8 cellular contexts compared by ENCODE assay signal in genomic region chr12:63845726-63846125, GRCh38. TPM values are rescaled to one million over a fixed set of nuclear protein-coding genes. Genes with fewer than 3 reads are reported as not detected.
DNase-seq lines count a peak whose midpoint lies in the region; ATAC-seq and TF ChIP-seq lines count a peak whose summit lies in the region.

No MANE protein-coding gene starts in this region.

- H3K4me1 ChIP-seq in endodermal cell (ENCODE audit: control insufficient read depth, insufficient read depth, low read length) (peaks cover 7% of the 10 kb centered on the region), neuronal stem cell (ENCODE audit: control insufficient read depth in 2 of 2, insufficient read depth in 1 of 2, low read depth in 1 of 2, low read length in 2 of 2) (peaks cover 2 to 6% of the 10 kb centered on the region in 2 donors)

- no peak overlapping the region for H3K23ac ChIP-seq in neuronal stem cell (ENCODE audit: low read depth, low read length, poor library complexity)

- no TSS peak for BruUV-seq in Calu3 (replicated peaks; lab: Mats Ljungman, UMichigan)

- H2AK5ac ChIP-seq in neuronal stem cell (ENCODE audit: low read depth, low read length): no peak overlapping the region

- H3K27ac ChIP-seq in endodermal cell (ENCODE audit: low read depth, low read length) (no peak overlapping the region), neuronal stem cell (replicated peaks; ENCODE audit: low read length) (no peak overlapping the region)

- H2BK15ac ChIP-seq in neuronal stem cell (ENCODE audit: low read length): no peak overlapping the region

- H3K79me1 ChIP-seq in neuronal stem cell (ENCODE audit: low read depth, low read length): no peaks in the 10 kb centered on the region

- H2BK12ac ChIP-seq in neuronal stem cell (ENCODE audit: low read length): no peak overlapping the region

- H3K27me3 Mint-ChIP-seq in Calu3 (ENCODE audit: unreplicated experiment) (no peaks in the 10 kb centered on the region), endodermal cell (ENCODE audit: insufficient read depth) (peaks cover 3% of the 10 kb centered on the region)

- no peak overlapping the region for H3K14ac ChIP-seq in neuronal stem cell (ENCODE audit: low read length)

- H3K4me3 ChIP-seq in endodermal cell (ENCODE audit: low read length) (peak overlapping the region; percentile 93), neuronal stem cell (ENCODE audit: low read length in 2 of 2) (peak overlapping the region in 1 of 2 donors; percentile 77)

- no peak overlapping the region for H2BK120ac ChIP-seq in neuronal stem cell (ENCODE audit: low read depth, low read length)

- H2AFZ ChIP-seq in neuronal stem cell (ENCODE audit: low read length): peak overlapping the region; percentile 26

- no peak overlapping the region for H3K4ac ChIP-seq in neuronal stem cell (ENCODE audit: low read length)

- peaks cover 29% of the 10 kb centered on the region for H3K36me3 Mint-ChIP-seq in Calu3 (ENCODE audit: insufficient read depth, unreplicated experiment)
- no peaks in the 10 kb centered on the region for H3K36me3 Mint-ChIP-seq in endodermal cell (ENCODE audit: low read depth)

- H4K91ac ChIP-seq in neuronal stem cell (ENCODE audit: low read depth, low read length, poor library complexity): no peak overlapping the region

- H4K8ac ChIP-seq in neuronal stem cell (ENCODE audit: low read depth, low read length): no peak overlapping the region

- H3K27me3 ChIP-seq in endodermal cell (ENCODE audit: control insufficient read depth, insufficient read depth, low read length, poor library complexity, severe bottlenecking) (no peaks in the 10 kb centered on the region), neuronal stem cell (ENCODE audit: control insufficient read depth in 3 of 3, insufficient read depth in 3 of 3, low read depth in 1 of 3, low read length in 3 of 3) (no peaks in the 10 kb centered on the region)

- H3K9me3 Mint-ChIP-seq in Calu3 (ENCODE audit: low read depth, unreplicated experiment): no peaks in the 10 kb centered on the region
- H3K9me3 Mint-ChIP-seq in endodermal cell: no peaks in the 10 kb centered on the region

- H3K4me1 Mint-ChIP-seq in Calu3 (ENCODE audit: low read depth, unreplicated experiment) (peaks cover 33% of the 10 kb centered on the region), endodermal cell (peaks cover 31% of the 10 kb centered on the region)

- intact Hi-C loops in Calu3 (cut with micrococcal nuclease; ENCODE audit: unreplicated experiment): loop anchor here (1.0 to 5.0 kb wide), 5 partner anchors 73 to 336 kb away; no protein-coding TSS in a partner anchor

- no peak overlapping the region for H3K4me2 ChIP-seq in neuronal stem cell (ENCODE audit: insufficient read depth, low read length, poor library complexity, severe bottlenecking)

- ATAC-seq in HG03439 (IDR thresholded peaks at IDR 0.05; ENCODE audit: unreplicated experiment) (no peak), HG03139 (IDR thresholded peaks at IDR 0.05; ENCODE audit: unreplicated experiment) (no peak)

- H3K18ac ChIP-seq in neuronal stem cell (ENCODE audit: low read length): no peak overlapping the region

- peak overlapping the region; percentile 93 for H3K27ac Mint-ChIP-seq in Calu3 (ENCODE audit: unreplicated experiment)
- no peak overlapping the region for H3K27ac Mint-ChIP-seq in endodermal cell

- no peak for TF ChIP-seq CTCF in Calu3 (IDR thresholded peaks at IDR 0.05; ENCODE audit: unreplicated experiment)
- no peak for TF ChIP-seq CTCF in endodermal cell (conservative IDR thresholded peaks at IDR 0.05)

- no peaks in the 10 kb centered on the region for H3K9me3 ChIP-seq in endodermal cell (ENCODE audit: control insufficient read depth, low read length)
- no peaks in the 10 kb centered on the region for H3K9me3 ChIP-seq in neuronal stem cell (replicated peaks in 1 of 2; ENCODE audit: control insufficient read depth in 2 of 2, insufficient read depth in 1 of 2, low read depth in 1 of 2, low read length in 2 of 2)

- H3K36me3 ChIP-seq in endodermal cell (ENCODE audit: control insufficient read depth, insufficient read depth, low read length): no peaks in the 10 kb centered on the region
- H3K36me3 ChIP-seq in neuronal stem cell (replicated peaks in 1 of 2; ENCODE audit: control insufficient read depth in 2 of 2, insufficient read depth in 2 of 2, low read length in 2 of 2): no peaks in the 10 kb centered on the region

- 54% methylated on average over 2 of the region's 2 CpGs; no CpG with 5 or more reads in 1 of the 2 experiments for WGBS in endodermal cell (ENCODE audit: insufficient coverage in 1 of 2, insufficient read length in 1 of 2), 2 experiments
- no CpG with 5 or more reads among the region's 2 CpGs for WGBS in neuronal stem cell (ENCODE audit: extremely low coverage in 2 of 2, insufficient read length in 2 of 2, insufficient replicate concordance in 1 of 2), 2 donors

- peak overlapping the region; percentile 97 for H3K4me3 Mint-ChIP-seq in Calu3 (ENCODE audit: low read depth, unreplicated experiment)
- H3K4me3 Mint-ChIP-seq in endodermal cell: peak overlapping the region; percentile 91

- CTCF ChIA-PET in Calu3 (lab: Charles Lee): interaction anchor here (1.6 to 2.5 kb wide), 3 partner anchors 56 to 336 kb away, joined by 3 to 18 read pairs (median 14); no protein-coding TSS in a partner anchor

- DNase-seq in Calu3: no peak
- peak; percentile 23 for DNase-seq in NCI-H460 (ENCODE audit: extremely low read depth, low read depth)
- DNase-seq in endodermal cell: peak; percentile 42
- no peak for DNase-seq in neuronal stem cell (ENCODE audit: low spot score)
- no peak for DNase-seq in stimulated activated CD4-positive, alpha-beta T cell treated with anti-CD3 and anti-CD28 coated beads, Interleukin-4, amount 100 ng/mL, for 4 hours
- DNase-seq in NCI-H187 treated with DMSO at 0.1 percent for 48 hours (lab: John Stamatoyannopoulos, UW): no peak

- H2BK5ac ChIP-seq in neuronal stem cell (ENCODE audit: low read length): no peak overlapping the region

- H3K9ac ChIP-seq in endodermal cell (ENCODE audit: extremely low read depth, low read length, poor library complexity, severe bottlenecking) (no peak overlapping the region), neuronal stem cell (ENCODE audit: low read depth, low read length, poor library complexity) (no peak overlapping the region)

RNA-seq across cellular contexts. Expression of gene SRGAP1, which starts 1.2 kb away (rescaled TPM):
- total RNA-seq in Calu3 (2022): 28.3 and 29.3 TPM in 2 replicates
- 10.7 and 10.9 TPM in 2 replicates for total RNA-seq in NCI-H460 (2014; rRNA removed; shearing (Covaris generic))
- 1.2 and 2.1 TPM in 2 replicates for polyA plus RNA-seq in NCI-H460 (2014; cell fraction: nucleus; rRNA removed)
- 10 to 100 TPM; 10.6 to 13.4 TPM for total RNA-seq in endodermal cell
- 6.4 TPM for polyA plus RNA-seq in endodermal cell (2013, experiment 1 of 2)
- 6.2 TPM for polyA plus RNA-seq in endodermal cell (2013, experiment 2 of 2)
- polyA plus RNA-seq in neuronal stem cell (2013, experiment 1 of 2): 2.6 TPM
- polyA plus RNA-seq in neuronal stem cell (2013, experiment 2 of 2): 2.2 TPM

Comparison
In these comparisons a context has a peak if more than half of its experiments do, and no peak if none do; other contexts are left out.
1. DNase-seq: peak in NCI-H460 (single experiment) and endodermal cell (single experiment); none in Calu3 (single experiment), neuronal stem cell (single experiment), stimulated activated CD4-positive, alpha-beta T cell treated with anti-CD3 and anti-CD28 coated beads, Interleukin-4, amount 100 ng/mL, for 4 hours (0 of 2) and NCI-H187 treated with DMSO at 0.1 percent for 48 hours (single experiment).